Comparison of ENCODE assay signal across 19 cellular contexts in the genomic region with DNA sequence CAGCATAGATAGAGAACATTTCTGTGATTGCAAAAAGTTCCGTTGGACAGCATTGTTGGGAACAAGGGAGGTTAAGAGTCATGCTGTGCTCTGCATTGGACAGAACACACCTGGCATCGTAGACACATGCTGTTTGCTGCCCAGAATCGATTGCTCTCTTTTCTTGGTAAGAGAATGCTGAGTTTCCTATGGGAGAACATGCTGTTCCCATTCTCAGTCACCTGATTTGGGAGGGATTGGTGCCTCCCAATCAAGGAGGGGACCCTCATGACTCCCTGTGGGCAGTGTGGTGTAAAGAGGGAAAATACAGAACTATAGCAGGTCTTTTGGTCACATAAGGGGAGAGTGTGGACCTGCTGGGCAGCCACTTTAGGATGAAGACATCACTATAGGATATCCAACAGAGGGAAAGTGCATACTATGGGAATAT.
DNase-seq lines count a peak whose midpoint lies in the region; ATAC-seq, FAIRE-seq and TF ChIP-seq lines count a peak whose summit lies in the region.
"Had no signal": no experiment of that assay in that cellular context is flagged by ENCODE, and none has a peak within 500 bp of the region (broad histone marks: within the 10 kb centered on the region; RNA-seq: fewer than 3 reads in every experiment).

No MANE protein-coding gene starts in this region.

- H2BK12ac ChIP-seq in H1 (ENCODE audit: low read depth, low read length) (no peak overlapping the region), mesenchymal stem cell (ENCODE audit: low read length in 2 of 2) (no peak overlapping the region)

- no peak for TF ChIP-seq RAD21 in H1 (IDR thresholded peaks at IDR 0.05 in 1 of 2, conservative IDR thresholded peaks at IDR 0.05 in 1 of 2; ENCODE audit: low read depth in 2 of 2, low read length in 2 of 2)

- no peak overlapping the region for H3K56ac ChIP-seq in H1 (replicated peaks; ENCODE audit: insufficient read length, low read depth, low read length)

- H2AK5ac ChIP-seq in H1 (ENCODE audit: low read depth, low read length) = 0 out of 2 replicates have a peak overlapping the region, but pooled peaks have one; percentile 30
- H2AK5ac ChIP-seq in mesenchymal stem cell (ENCODE audit: low read length, severe bottlenecking) = peak overlapping the region; percentile 39

- POLR2A ChIA-PET in H1 (lab: Charles Lee; ENCODE audit: partially characterized antibody) = no interaction called here

- TF ChIP-seq EP300 in H1 (IDR thresholded peaks at IDR 0.05; ENCODE audit: borderline replicate concordance in 1 of 2, low read depth in 2 of 2, low read length in 2 of 2) = no peak

- no peak overlapping the region for H4K91ac ChIP-seq in H1 (replicated peaks; ENCODE audit: insufficient read length, low read length)
- no peak overlapping the region for H4K91ac ChIP-seq in mesenchymal stem cell (ENCODE audit: low read length)

- FAIRE-seq in H1 (lab: Jason Lieb, UNC) = no peak
- FAIRE-seq: GM12892 had no signal

- WGBS in H1 (ENCODE audit: extremely low coverage in 1 of 2, insufficient coverage in 1 of 2, insufficient read length in 1 of 2, insufficient replicate concordance in 2 of 2, low coverage in 1 of 2, low lambda C conversion rate in 2 of 2, missing lambda C conversion rate in 1 of 2), 2 experiments = 93% methylated on average over 3 of the region's 3 CpGs; no CpG with 5 or more reads in 1 of the 2 experiments
- 77% methylated on average over 3 of the region's 3 CpGs for WGBS in mesenchymal stem cell

- no peaks in the 10 kb centered on the region for H3K4me1 ChIP-seq in H1 (replicated peaks in 1 of 4; ENCODE audit: control insufficient read depth in 3 of 4, insufficient read depth in 4 of 4, low read length in 3 of 4)
- peaks cover 4% of the 10 kb centered on the region for H3K4me1 ChIP-seq in mesenchymal stem cell (ENCODE audit: control insufficient read depth, insufficient read depth, low read depth, low read length)
- no peaks in the 10 kb centered on the region for H3K4me1 ChIP-seq in uterus
- H3K4me1 ChIP-seq: transverse colon had no signal

- H3K27ac ChIP-seq in H1 (ENCODE audit: low read depth, low read length) (no peak overlapping the region), mesenchymal stem cell (ENCODE audit: low read length, poor library complexity, severe bottlenecking) (peak overlapping the region; percentile 41), uterus (peak overlapping the region; percentile 48 to 53)
- H3K27ac ChIP-seq: transverse colon had no signal

- H2AFZ ChIP-seq in H1 (ENCODE audit: low read length) (peak overlapping the region; percentile 40; the same call in 1 of the 2 replicates), mesenchymal stem cell (ENCODE audit: low read depth, low read length) (no peak overlapping the region)

- H3K27me3 ChIP-seq in H1 (replicated peaks in 1 of 4; ENCODE audit: control insufficient read depth in 3 of 4, extremely low read depth in 1 of 4, insufficient read depth in 3 of 4, low read length in 3 of 4) (no peaks in the 10 kb centered on the region), mesenchymal stem cell (ENCODE audit: control insufficient read depth in 1 of 2, insufficient read depth in 1 of 2, low read length in 2 of 2) (no peaks in the 10 kb centered on the region), uterus (no peaks in the 10 kb centered on the region)
- H3K27me3 ChIP-seq: transverse colon had no signal

- no peak overlapping the region for H2BK120ac ChIP-seq in H1 (replicated peaks; ENCODE audit: low read depth, low read length)
- H2BK120ac ChIP-seq in mesenchymal stem cell (ENCODE audit: low read depth, low read length) = no peak overlapping the region

- TF ChIP-seq POLR2A in H1 (IDR thresholded peaks at IDR 0.05; ENCODE audit: control extremely low read depth in 1 of 2, low read depth in 2 of 2, low read length in 2 of 2) (no peak), uterus (IDR thresholded peaks at IDR 0.05) (no peak)

- no peak overlapping the region for H4K8ac ChIP-seq in H1 (ENCODE audit: extremely low read depth, insufficient read depth, low read length)
- H4K8ac ChIP-seq in mesenchymal stem cell (ENCODE audit: low read length) = no peak overlapping the region

- H2BK15ac ChIP-seq in H1 (ENCODE audit: low read length) = no peak overlapping the region
- H2BK15ac ChIP-seq in mesenchymal stem cell (ENCODE audit: low read depth, poor library complexity, severe bottlenecking) = no peak overlapping the region

- H2BK5ac ChIP-seq in H1 (ENCODE audit: low read depth, low read length) (no peak overlapping the region), mesenchymal stem cell (ENCODE audit: low read depth, low read length, poor library complexity, severe bottlenecking) (no peak overlapping the region)

- H3K36me3 ChIP-seq in H1 (ENCODE audit: control insufficient read depth in 2 of 4, insufficient read depth in 4 of 4, low read length in 3 of 4) (no peaks in the 10 kb centered on the region), mesenchymal stem cell (ENCODE audit: control insufficient read depth in 1 of 2, insufficient read depth in 2 of 2, low read depth in 1 of 2, low read length in 2 of 2) (no peaks in the 10 kb centered on the region), uterus (no peaks in the 10 kb centered on the region)
- H3K36me3 ChIP-seq: transverse colon had no signal

- intact Hi-C loops in Right ventricle myocardium inferior (cut with DNase I) = no loop called here
- intact Hi-C loops in cardiac septum (cut with DNase I) = no loop called here
- intact Hi-C loops in uterus (cut with DNase I; ENCODE audit: low total_unique reads) = no loop called here

- no peak overlapping the region for H3K4me2 ChIP-seq in H1 (ENCODE audit: insufficient read depth in 1 of 2, low read depth in 2 of 2, low read length in 2 of 2)
- no peak overlapping the region for H3K4me2 ChIP-seq in mesenchymal stem cell (ENCODE audit: low read length, poor library complexity, severe bottlenecking)

- TF ChIP-seq CTCF in H1 (IDR thresholded peaks at IDR 0.05; ENCODE audit: control extremely low read depth in 1 of 3, insufficient read depth in 1 of 3, low read depth in 1 of 3, low read length in 3 of 3) (no peak), uterus (IDR thresholded peaks at IDR 0.05) (no peak)

- H3K4ac ChIP-seq in H1 (replicated peaks; ENCODE audit: insufficient read length, low read depth, low read length) = no peak overlapping the region
- H3K4ac ChIP-seq in mesenchymal stem cell (ENCODE audit: low read depth in 1 of 2, low read length in 2 of 2) = no peak overlapping the region

- H3K79me1 ChIP-seq in H1 (ENCODE audit: low read depth, low read length) = no peaks in the 10 kb centered on the region
- H3K79me1 ChIP-seq in mesenchymal stem cell (replicated peaks; ENCODE audit: low read length, poor library complexity, severe bottlenecking) = no peaks in the 10 kb centered on the region

- H3K4me3 ChIP-seq in H1 (ENCODE audit: extremely low read depth in 1 of 4, insufficient read depth in 2 of 4, low read depth in 3 of 4, low read length in 4 of 4) (no peak overlapping the region), mesenchymal stem cell (ENCODE audit: insufficient read depth in 1 of 2, low read depth in 1 of 2, low read length in 2 of 2) (no peak overlapping the region), uterus (no peak overlapping the region)
- H3K4me3 ChIP-seq: transverse colon had no signal

- no peaks in the 10 kb centered on the region for H3K79me2 ChIP-seq in H1 (ENCODE audit: control insufficient read depth in 1 of 2, insufficient read depth in 2 of 2, low read length in 2 of 2)

- H2BK20ac ChIP-seq in H1 (ENCODE audit: low read length) = no peak overlapping the region

- H3K23me2 ChIP-seq in H1 (ENCODE audit: low read depth, low read length) = no peaks in the 10 kb centered on the region

- peak; percentile 82 for ATAC-seq in Right ventricle myocardium inferior
- no peak for ATAC-seq in GM19351 (IDR thresholded peaks at IDR 0.05; ENCODE audit: unreplicated experiment)
- no peak for ATAC-seq in HG03039 (IDR thresholded peaks at IDR 0.05; ENCODE audit: unreplicated experiment)

- H3K14ac ChIP-seq in H1 (ENCODE audit: insufficient read length) (no peak overlapping the region), mesenchymal stem cell (ENCODE audit: low read length in 2 of 2) (no peak overlapping the region)

- CTCF ChIA-PET in H1 (lab: Charles Lee; ENCODE audit: partially characterized antibody) = no interaction called here

- H3K9me3 ChIP-seq in H1 (ENCODE audit: insufficient read depth in 2 of 2, low read depth in 1 of 2, low read length in 1 of 2) (no peaks in the 10 kb centered on the region), mesenchymal stem cell (ENCODE audit: control insufficient read depth, low read length) (no peaks in the 10 kb centered on the region), uterus (no peaks in the 10 kb centered on the region)
- H3K9me3 ChIP-seq: transverse colon had no signal

- no peak overlapping the region for H3K23ac ChIP-seq in H1 (ENCODE audit: insufficient read length)
- H3K23ac ChIP-seq in mesenchymal stem cell (ENCODE audit: low read length in 2 of 2) = no peak overlapping the region

- H4K5ac ChIP-seq in H1 (ENCODE audit: insufficient read length, low read depth, low read length) = no peak overlapping the region

- H3K9ac ChIP-seq in H1 (replicated peaks in 1 of 4; ENCODE audit: extremely low read depth in 1 of 4, low read depth in 3 of 4, low read length in 3 of 4) (no peak overlapping the region), mesenchymal stem cell (ENCODE audit: low read length) (no peak overlapping the region)

- H4K20me1 ChIP-seq in H1 (replicated peaks in 1 of 2; ENCODE audit: control insufficient read depth in 1 of 2, insufficient read depth in 2 of 2, low read length in 2 of 2) = no peaks in the 10 kb centered on the region

- DNase-seq in Right ventricle myocardium inferior (ENCODE audit: missing footprints) (no peak), cardiac septum (ENCODE audit: low spot score) (no peak), H1 (ENCODE audit: low read depth in 1 of 2, low spot score in 2 of 2) (no peak), mesenchymal stem cell (no peak), uterus (peak; percentile 22 to 33)
- DNase-seq in activated CD4-positive, alpha-beta T cell treated with anti-CD3 and anti-CD28 coated beads, Interleukin-2, amount 50 U/mL, for 48 hours = no peak
- DNase-seq: activated CD4-positive, CD25-positive, alpha-beta regulatory T cell; activated T-cell treated with anti-CD3 and anti-CD28 coated beads, Interleukin-2, amount 50 U/mL, for 48 hours; C1 segment of cervical spinal cord; DMS153; NCI-H2081 treated with DMSO at 0.1 percent for 48 hours; NCI-H524 treated with DMSO at 0.1 percent for 48 hours; nephron progenitor cell; stimulated activated CD4-positive, alpha-beta T cell treated with anti-CD3 and anti-CD28 coated beads, Interleukin-15, amount 100 ng/mL, for 24 hours; stimulated activated naive B cell treated with anti-CD40 and anti-IgM and Interleukin-4, amounts not matched to agents 10 μg/mL and 1 μg/mL and 100 μg/mL, for 72 hours; transverse colon had no signal

- H3K18ac ChIP-seq in H1 (ENCODE audit: extremely low read depth, low read length) = no peak overlapping the region
- H3K18ac ChIP-seq in mesenchymal stem cell (ENCODE audit: low read depth in 1 of 2, low read length in 2 of 2) = no peak overlapping the region

TF ChIP-seq in H1, 55 proteins besides CTCF, POLR2A, EP300 and RAD21 (continues in another document):
- TF ChIP-seq RFX5 (IDR thresholded peaks at IDR 0.05; ENCODE audit: borderline replicate concordance, low read depth, low read length) = no peak
- TF ChIP-seq KDM5A (IDR thresholded peaks at IDR 0.05; ENCODE audit: low read length) = no peak
- no peak for TF ChIP-seq POLR2AphosphoS5 (IDR thresholded peaks at IDR 0.05; ENCODE audit: low read depth, low read length)

Comparison
In these comparisons a context has a peak if more than half of its experiments do, and no peak if none do; other contexts are left out.
1. DNase-seq: peak in uterus (2 of 2); none in Right ventricle myocardium inferior (single experiment), cardiac septum (single experiment), H1 (0 of 2), mesenchymal stem cell (single experiment) and activated CD4-positive, alpha-beta T cell treated with anti-CD3 and anti-CD28 coated beads, Interleukin-2, amount 50 U/mL, for 48 hours (0 of 2).